9 cellular contexts compared by ENCODE assay signal in genomic region chr2:150610670-150611279, GRCh38.
DNase-seq lines count a peak whose midpoint lies in the region; ATAC-seq, FAIRE-seq and TF ChIP-seq lines count a peak whose summit lies in the region.
"Had no signal": no experiment of that assay in that cellular context is flagged by ENCODE, and none has a peak within 500 bp of the region (broad histone marks: within the 10 kb centered on the region; RNA-seq: fewer than 3 reads in every experiment).

No MANE protein-coding gene starts in this region.

- H3K9me3 ChIP-seq in RWPE2 (ENCODE audit: severe bottlenecking), result no peaks in the 10 kb centered on the region
- H3K9me3 ChIP-seq in iPS DF 6.9 (ENCODE audit: control insufficient read depth, insufficient read depth, low read length), result no peaks in the 10 kb centered on the region

- peak overlapping the region; percentile 20 for H3K27ac ChIP-seq in RWPE2 (ENCODE audit: poor library complexity, severe bottlenecking)
- H3K27ac ChIP-seq in iPS DF 6.9 (ENCODE audit: low read length), result no peak overlapping the region

- peak; percentile 48 for FAIRE-seq in GM12891 (lab: Jason Lieb, UNC)

- H3K27me3 ChIP-seq in RWPE2 (ENCODE audit: insufficient read depth, poor library complexity, severe bottlenecking) (no peaks in the 10 kb centered on the region), iPS DF 6.9 (ENCODE audit: control insufficient read depth, insufficient read depth, low read length) (no peaks in the 10 kb centered on the region)

- no peak for TF ChIP-seq POLR2A in GM12891 (IDR thresholded peaks at IDR 0.05; ENCODE audit: low read depth, low read length)

- H3K36me3 ChIP-seq in RWPE2 (ENCODE audit: low read depth) (no peaks in the 10 kb centered on the region), iPS DF 6.9 (ENCODE audit: control insufficient read depth, insufficient read depth, low read length) (no peaks in the 10 kb centered on the region)

- peak; percentile 90 for TF ChIP-seq CTCF in RWPE2 (IDR thresholded peaks at IDR 0.05; ENCODE audit: poor library complexity, severe bottlenecking)

- ATAC-seq in HG02798 (IDR thresholded peaks at IDR 0.05; ENCODE audit: poor library complexity, unreplicated experiment), result peak; percentile 80
- peak; percentile 87 for ATAC-seq in RWPE2 (ENCODE audit: low read depth)

- H3K4me1 ChIP-seq in RWPE2 (ENCODE audit: insufficient read depth, poor library complexity, severe bottlenecking) (peaks cover 10% of the 10 kb centered on the region), iPS DF 6.9 (ENCODE audit: control insufficient read depth, insufficient read depth, low read length) (no peaks in the 10 kb centered on the region)

- H3K4me3 ChIP-seq in RWPE2 (ENCODE audit: severe bottlenecking), result no peak overlapping the region
- no peak overlapping the region for H3K4me3 ChIP-seq in iPS DF 6.9 (ENCODE audit: low read length)

- no CpG with 5 or more reads among the region's 6 CpGs for WGBS in iPS DF 6.9 (ENCODE audit: insufficient coverage, insufficient read length)

- DNase-seq in GM12891 (ENCODE audit: insufficient read length, low spot score), result no peak
- no peak for DNase-seq in RWPE2 (ENCODE audit: low spot score)
- peak; percentile 67 for DNase-seq in iPS DF 6.9 (ENCODE audit: low read depth, low spot score)
- no peak for DNase-seq in stimulated activated naive CD4-positive, alpha-beta T cell treated with Interleukin-2 at 50 U/mL for 16 hours (lab: John Stamatoyannopoulos, UW)
- DNase-seq in stimulated activated CD4-positive, alpha-beta T cell treated with anti-CD3 and anti-CD28 coated beads, Interleukin-2, amount 100 ng/mL, for 24 hours, result no peak
- DNase-seq in dedifferentiated amniotic fluid mesenchymal stem cell (ENCODE audit: extremely low spot score), result no peak
- DNase-seq in stimulated activated CD8-positive, alpha-beta memory T cell treated with anti-CD3 and anti-CD28 coated beads, Interleukin-4, amount 100 ng/mL, for 48 hours, result no peak
- DNase-seq: activated B cell treated with CpG ODN at 0.5 μM for 24 hours had no signal

TF ChIP-seq in GM12891, 5 proteins besides CTCF, POLR2A, EP300 and RAD21:
- TF ChIP-seq POU2F2 (IDR thresholded peaks at IDR 0.05; ENCODE audit: low read depth, low read length) (no peak), PAX5 (IDR thresholded peaks at IDR 0.05; ENCODE audit: insufficient read depth, low read length, severe bottlenecking) (peak; percentile 86), TAF1 (IDR thresholded peaks at IDR 0.05; ENCODE audit: low read depth, low read length) (no peak), POLR2AphosphoS5 (IDR thresholded peaks at IDR 0.05; ENCODE audit: low read depth, low read length) (no peak), SPI1 (IDR thresholded peaks at IDR 0.05; ENCODE audit: low read depth, low read length) (no peak)
